Comparison of ENCODE assay signal across 30 cellular contexts in genomic region chr9:78782858-78783257, GRCh38.
"Had no signal": no experiment of that assay in that cellular context is flagged by ENCODE, and none has a peak within 500 bp of the region (broad histone marks: within the 10 kb centered on the region; RNA-seq: fewer than 3 reads in every experiment).

No MANE protein-coding gene starts in this region.

- ATAC-seq: naive thymus-derived CD8-positive, alpha-beta T cell; natural killer cell treated with Interleukin-12 subunit alpha and Interleukin-12 subunit beta and Interleukin-15 and Interleukin-18, amount 100 ng/mL, for 72 hours; psoas muscle; right cardiac atrium; sciatic nerve; stimulated activated memory B cell treated with anti-CD40 and anti-IgM and Interleukin-4, amounts not matched to agents 10 μg/mL and 1 μg/mL and 100 μg/mL, for 72 hours; stimulated activated naive CD8-positive, alpha-beta T cell treated with anti-CD3 and anti-CD28 coated beads, Interleukin-15, amount 100 ng/mL, for 72 hours; stimulated activated naive CD8-positive, alpha-beta T cell treated with anti-CD3 and anti-CD28 coated beads, Interleukin-15, Interleukin-2, amounts not matched to agents 100 U/mL and 50 U/mL, for 24 hours had no signal

- DNase-seq: naive thymus-derived CD8-positive, alpha-beta T cell; nephron progenitor cell; nucleus accumbens; posterior cingulate gyrus; psoas muscle; right cardiac atrium; spleen; stimulated activated CD4-positive, alpha-beta T cell treated with anti-CD3 and anti-CD28 coated beads, Interleukin-12 subunit alpha, Interleukin-12 subunit beta, amount 100 ng/mL, for 4 hours; stimulated activated CD4-positive, alpha-beta T cell treated with anti-CD3 and anti-CD28 coated beads, Interleukin-1b, Interleukin-23, amount 100 ng/mL, for 48 hours; stimulated activated CD4-positive, alpha-beta T cell treated with anti-CD3 and anti-CD28 coated beads, Interleukin-4, amount 100 ng/mL, for 1 hour; stimulated activated CD4-positive, alpha-beta T cell treated with anti-CD3 and anti-CD28 coated beads, Interleukin-4, amount 100 ng/mL, for 4 hours; stimulated activated CD8-positive, alpha-beta memory T cell treated with anti-CD3 and anti-CD28 coated beads, Interleukin-4, amount 100 ng/mL, for 48 hours; stimulated activated naive CD4-positive, alpha-beta T cell; stimulated activated naive CD8-positive, alpha-beta T cell treated with anti-CD3 and anti-CD28 coated beads, Interleukin-15, amount 100 ng/mL, for 72 hours; stimulated activated naive CD8-positive, alpha-beta T cell treated with anti-CD3 and anti-CD28 coated beads, Interleukin-15, Interleukin-2, amounts not matched to agents 100 U/mL and 50 U/mL, for 24 hours; substantia nigra; thyroid gland; trophoblast cell; upper lobe of left lung had no signal

- H3K36me3 ChIP-seq: neutrophil, spleen, thoracic aorta, thyroid gland, tibial nerve, upper lobe of left lung, vagina had no signal

- H3K9ac ChIP-seq: parathyroid adenoma had no signal

- H3K4me2 ChIP-seq: smooth muscle cell had no signal

- H2AFZ ChIP-seq: parathyroid adenoma had no signal

- H3K4me3 ChIP-seq: psoas muscle, skin epidermis, smooth muscle cell, spleen, thoracic aorta, thyroid gland, tibial nerve, upper lobe of left lung, vagina had no signal

- H3K79me2 ChIP-seq: parathyroid adenoma had no signal

- H3K4me1 ChIP-seq: parathyroid adenoma, psoas muscle, spleen, thyroid gland, tibial nerve, upper lobe of left lung, vagina had no signal

- H3K9me3 ChIP-seq: neutrophil, psoas muscle, spleen, thoracic aorta, thyroid gland, tibial nerve, upper lobe of left lung, vagina had no signal

- H3K27ac ChIP-seq: neutrophil, parathyroid adenoma, psoas muscle, skin epidermis, spleen, thoracic aorta, thyroid gland, tibial nerve, upper lobe of left lung, vagina had no signal

- H3K27me3 ChIP-seq: neutrophil, spleen, thyroid gland, tibial nerve, upper lobe of left lung, vagina had no signal

- FAIRE-seq: urothelium cell line had no signal
